In the genomic region with DNA sequence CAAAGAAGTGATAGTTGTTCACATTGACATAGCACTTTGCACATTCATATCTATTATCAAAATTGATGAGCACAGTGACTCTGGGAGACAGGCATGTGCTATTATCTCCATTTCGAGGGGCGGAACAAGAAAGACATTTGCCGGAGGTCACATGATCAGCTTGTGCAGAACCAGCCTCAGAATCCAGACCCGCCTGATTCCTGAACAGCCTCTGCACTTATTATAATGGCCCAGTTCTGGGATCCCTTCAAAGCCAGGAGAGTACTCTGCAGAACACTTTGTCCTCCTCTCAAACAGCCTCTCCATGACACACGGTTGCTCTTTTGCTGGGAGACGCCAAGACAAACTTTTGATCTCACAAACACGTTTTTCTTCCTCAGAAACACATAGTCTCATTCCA, we compare ENCODE assay signal across 1 cellular context.
TF ChIP-seq lines count a peak whose summit lies in the region.

No MANE protein-coding gene starts in this region.

TF ChIP-seq in IMR-90, 13 proteins besides CTCF, POLR2A, EP300 and RAD21:
- TF ChIP-seq RFX5 (IDR thresholded peaks at IDR 0.05; ENCODE audit: low read depth, low read length) (no peak), SMC3 (IDR thresholded peaks at IDR 0.05; ENCODE audit: low read depth, low read length) (no peak), MAFK (IDR thresholded peaks at IDR 0.05; ENCODE audit: low read depth, low read length) (no peak), FOS (IDR thresholded peaks at IDR 0.05; ENCODE audit: low read depth, low read length) (no peak)
